ENCODE assay signal across 25 cellular contexts in genomic region chr22:44199866-44200265, GRCh38. TPM values are rescaled to one million over a fixed set of nuclear protein-coding genes. Genes with fewer than 3 reads are reported as not detected.
DNase-seq lines count a peak whose midpoint lies in the region; ATAC-seq and FAIRE-seq lines count a peak whose summit lies in the region.
"Had no signal": no experiment of that assay in that cellular context is flagged by ENCODE, and none has a peak within 500 bp of the region (broad histone marks: within the 10 kb centered on the region; RNA-seq: fewer than 3 reads in every experiment).

No MANE protein-coding gene starts in this region.

- peaks cover 4 to 83% (median 14%) of the 10 kb centered on the region in 3 experiments for H3K36me3 ChIP-seq in naive thymus-derived CD4-positive, alpha-beta T cell (ENCODE audit: control insufficient read depth in 2 of 3, insufficient read depth in 3 of 3, low read length in 3 of 3)

- H3K27me3 Mint-ChIP-seq in T-helper 17 cell, result no peaks in the 10 kb centered on the region
- no peaks in the 10 kb centered on the region for H3K27me3 Mint-ChIP-seq in naive thymus-derived CD4-positive, alpha-beta T cell

- DNase-seq in activated effector memory CD4-positive, alpha-beta T cell treated with anti-CD3 and anti-CD28 coated beads, Interleukin-2, amount 50 U/mL, for 16 hours, result peak; percentile 28
- no peak for DNase-seq in activated effector memory CD4-positive, alpha-beta T cell treated with Interleukin-2 at 50 U/mL for 16 hours
- DNase-seq in T-helper 17 cell, result no peak
- DNase-seq in naive thymus-derived CD4-positive, alpha-beta T cell, result no peak
- DNase-seq in urothelium cell line (ENCODE audit: low spot score), result no peak
- DNase-seq in NCI-H1436 (lab: John Stamatoyannopoulos, UW), result no peak
- no peak for DNase-seq in middle frontal gyrus (ENCODE audit: extremely low spot score, low spot score)
- DNase-seq: COR-L47, DMS79, H7, KBM-7, NCI-H1092, NCI-H1436 treated with DMSO at 0.1 percent for 48 hours, NCI-H1930, NCI-H69, PC-9, RPMI8226, SHP77 treated with DMSO at 0.1 percent for 48 hours had no signal

- H3K36me3 Mint-ChIP-seq in T-helper 17 cell (ENCODE audit: low read depth), result peaks cover 15% of the 10 kb centered on the region
- peaks cover 11 to 49% (median 26%) of the 10 kb centered on the region in 5 donors for H3K36me3 Mint-ChIP-seq in naive thymus-derived CD4-positive, alpha-beta T cell

- ATAC-seq in T-helper 17 cell (no peak), HG03159 (IDR thresholded peaks at IDR 0.05; ENCODE audit: unreplicated experiment) (no peak)
- no peak for ATAC-seq in naive thymus-derived CD4-positive, alpha-beta T cell
- ATAC-seq: HepG2 had no signal

- H3K4me3 Mint-ChIP-seq in T-helper 17 cell, result no peak overlapping the region
- H3K4me3 Mint-ChIP-seq in naive thymus-derived CD4-positive, alpha-beta T cell, result no peak overlapping the region

- CTCF ChIA-PET in naive thymus-derived CD4-positive, alpha-beta T cell (lab: Charles Lee), result no interaction called here

- no peak overlapping the region for H3K27ac ChIP-seq in naive thymus-derived CD4-positive, alpha-beta T cell (ENCODE audit: low read depth, low read length)
- H3K27ac ChIP-seq: HL-60, PC-9, SK-N-MC had no signal

- H3K27me3 ChIP-seq in naive thymus-derived CD4-positive, alpha-beta T cell (ENCODE audit: control insufficient read depth in 2 of 2, insufficient read depth in 2 of 2, low read length in 2 of 2), result no peaks in the 10 kb centered on the region

- intact Hi-C loops in naive thymus-derived CD4-positive, alpha-beta T cell (cut with micrococcal nuclease), result no loop called here

- peak overlapping the region; percentile 51 for H3K27ac Mint-ChIP-seq in T-helper 17 cell
- H3K27ac Mint-ChIP-seq in naive thymus-derived CD4-positive, alpha-beta T cell, result peak overlapping the region in 5 of 9 donors; percentile 22 to 56 (median 33)

- peak; percentile 9 for FAIRE-seq in urothelium cell line (lab: Jason Lieb, UNC)
- FAIRE-seq: HepG2 had no signal

- H3K9me3 Mint-ChIP-seq in naive thymus-derived CD4-positive, alpha-beta T cell, result no peaks in the 10 kb centered on the region

- no peaks in the 10 kb centered on the region for H3K4me1 ChIP-seq in naive thymus-derived CD4-positive, alpha-beta T cell (ENCODE audit: control insufficient read depth in 2 of 2, insufficient read depth in 2 of 2, low read length in 2 of 2)

- no peak overlapping the region for H3K4me3 ChIP-seq in naive thymus-derived CD4-positive, alpha-beta T cell (ENCODE audit: low read length)
- H3K4me3 ChIP-seq: PC-9, SK-N-MC had no signal

- no peaks in the 10 kb centered on the region for H3K9me3 ChIP-seq in T-helper 17 cell (ENCODE audit: control insufficient read depth, low read length, poor library complexity, severe bottlenecking)
- H3K9me3 ChIP-seq in naive thymus-derived CD4-positive, alpha-beta T cell (ENCODE audit: control insufficient read depth in 2 of 3, low read length in 3 of 3), result no peaks in the 10 kb centered on the region

- H3K4me1 Mint-ChIP-seq in T-helper 17 cell, result peaks cover 12% of the 10 kb centered on the region
- H3K4me1 Mint-ChIP-seq in naive thymus-derived CD4-positive, alpha-beta T cell, result peaks cover 9 to 27% (median 21%) of the 10 kb centered on the region in 7 donors

- POLR2A ChIA-PET in naive thymus-derived CD4-positive, alpha-beta T cell (lab: Charles Lee), result no interaction called here

RNA-seq across cellular contexts. Expression of gene PARVG, which starts 19.1 kb away (rescaled TPM):
- total RNA-seq in T-helper 17 cell, result 10 to 100 TPM; 89.1 to 94.7 TPM
- total RNA-seq in naive thymus-derived CD4-positive, alpha-beta T cell, result 100 to 1,000 TPM; 142 to 209 (median 173) TPM
- 10 to 100 TPM; 36.4 to 57.6 TPM for polyA plus RNA-seq in naive thymus-derived CD4-positive, alpha-beta T cell
- total RNA-seq: A172, HepG2, HT-29, NCI-H460, PC-9 had no signal
- polyA plus RNA-seq: HepG2 had no signal
